8 cellular contexts compared by ENCODE assay signal in the genomic region with DNA sequence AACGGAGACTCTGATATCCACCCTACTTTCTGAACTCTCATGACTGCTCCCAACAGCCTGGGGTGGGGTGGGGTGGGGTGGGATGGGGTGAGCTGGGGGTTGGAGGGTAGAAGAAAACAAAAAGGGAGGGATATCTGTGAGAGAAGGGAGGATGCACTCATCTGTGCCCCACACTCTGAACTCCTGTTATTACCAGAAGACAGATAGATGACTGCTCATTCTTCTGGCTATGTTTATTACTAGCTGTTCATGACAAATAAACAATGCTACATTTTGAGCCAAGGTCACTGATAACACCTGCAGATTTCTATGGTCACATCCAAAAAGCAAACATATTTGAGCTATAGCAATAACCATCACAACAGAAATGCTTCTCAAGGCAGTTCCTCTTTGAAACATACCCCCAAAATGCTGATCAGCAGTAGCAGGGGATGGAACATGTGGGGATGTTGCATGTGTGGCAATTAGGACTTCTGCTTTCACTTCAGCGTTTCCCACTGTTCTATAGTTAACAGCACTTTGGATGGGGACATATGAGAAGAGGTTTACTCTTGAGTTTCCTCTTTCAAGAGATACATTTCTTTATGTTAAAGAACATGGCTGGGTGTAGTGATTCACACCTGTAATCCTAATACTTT. TPM values are rescaled to one million over a fixed set of nuclear protein-coding genes. Genes with fewer than 3 reads are reported as not detected.
DNase-seq lines count a peak whose midpoint lies in the region; ATAC-seq and TF ChIP-seq lines count a peak whose summit lies in the region.

No MANE protein-coding gene starts in this region.

- intact Hi-C loops in activated CD4-positive, alpha-beta T cell treated with anti-CD3 and anti-CD28 coated beads, Interleukin-2, amount 10 ng/mL, durations not matched to agents 24 days and 14 days (cut with micrococcal nuclease): loop anchor here (1.0 to 2.0 kb wide), 2 partner anchors 10 to 17 kb away; no protein-coding TSS in a partner anchor
- intact Hi-C loops in activated CD8-positive, alpha-beta T cell treated with anti-CD3 and anti-CD28 coated beads for 36 hours (cut with micrococcal nuclease): loop anchor here (5.0 kb wide), 1 partner anchor 57 kb away; the partner anchor contains the start of gene WASF2
- intact Hi-C loops in right lobe of liver (cut with DNase I): no loop called here

- no peaks in the 10 kb centered on the region for H3K9me3 Mint-ChIP-seq in activated CD4-positive, alpha-beta T cell treated with anti-CD3 and anti-CD28 coated beads, Interleukin-2, amount 10 ng/mL, durations not matched to agents 24 days and 14 days
- no peaks in the 10 kb centered on the region for H3K9me3 Mint-ChIP-seq in activated CD8-positive, alpha-beta T cell treated with anti-CD3 and anti-CD28 coated beads for 36 hours

- 54% methylated on average over 2 of the region's 2 CpGs for WGBS in right lobe of liver (ENCODE audit: insufficient coverage, low coverage, low lambda C conversion rate, missing lambda C conversion rate)
- WGBS in tibial nerve, 2 donors: 52 to 57% methylated on average over 2 of the region's 2 CpGs

- H3K36me3 Mint-ChIP-seq in activated CD4-positive, alpha-beta T cell treated with anti-CD3 and anti-CD28 coated beads, Interleukin-2, amount 10 ng/mL, durations not matched to agents 24 days and 14 days (ENCODE audit: low read depth): peaks cover 14% of the 10 kb centered on the region
- peaks cover 10% of the 10 kb centered on the region for H3K36me3 Mint-ChIP-seq in activated CD8-positive, alpha-beta T cell treated with anti-CD3 and anti-CD28 coated beads for 36 hours (ENCODE audit: low read depth)

- no peak for TF ChIP-seq CTCF in activated CD8-positive, alpha-beta T cell treated with anti-CD3 and anti-CD28 coated beads for 36 hours (IDR thresholded peaks at IDR 0.05)
- TF ChIP-seq CTCF in right lobe of liver (IDR thresholded peaks at IDR 0.05) (no peak), tibial nerve (IDR thresholded peaks at IDR 0.05) (no peak)

- no peaks in the 10 kb centered on the region for H3K27me3 ChIP-seq in right lobe of liver
- no peaks in the 10 kb centered on the region for H3K27me3 ChIP-seq in tibial nerve

- DNase-seq in activated CD4-positive, alpha-beta T cell treated with anti-CD3 and anti-CD28 coated beads, Interleukin-2, amount 10 ng/mL, durations not matched to agents 24 days and 14 days: no peak
- DNase-seq in activated CD4-positive, alpha-beta T cell treated with anti-CD3 and anti-CD28 coated beads for 1 hour: no peak
- DNase-seq in activated CD8-positive, alpha-beta T cell treated with anti-CD3 and anti-CD28 coated beads for 36 hours: no peak
- DNase-seq in right lobe of liver (no peak), tibial nerve (ENCODE audit: low spot score in 2 of 2) (no peak), NCI-H1105 treated with DMSO at 0.1 percent for 48 hours (lab: John Stamatoyannopoulos, UW) (no peak), HUDEP-2 (lab: John Stamatoyannopoulos, UW; ENCODE audit: unreplicated experiment in 76 of 76) (no peak)
- no peak for DNase-seq in NK-92 treated with Interleukin-12 subunit alpha and Interleukin-12 subunit beta, amount 100 ng/mL, for 24 hours (lab: John Stamatoyannopoulos, UW)

- CTCF ChIA-PET in activated CD8-positive, alpha-beta T cell treated with anti-CD3 and anti-CD28 coated beads for 36 hours (lab: Charles Lee): interaction anchor here (1.6 to 3.0 kb wide), 4 partner anchors 11 to 227 kb away, joined by 5 to 11 read pairs (median 6); no protein-coding TSS in a partner anchor

- no peak overlapping the region for H3K4me3 ChIP-seq in right lobe of liver
- H3K4me3 ChIP-seq in tibial nerve: peak overlapping the region in 1 of 4 donors; percentile 7

- peaks cover 0 to 29% (median 6%) of the 10 kb centered on the region in 4 donors for H3K4me1 ChIP-seq in right lobe of liver
- peaks cover 0 to 94% (median 78%) of the 10 kb centered on the region in 4 donors for H3K4me1 ChIP-seq in tibial nerve

- peak; percentile 11 for ATAC-seq in activated CD8-positive, alpha-beta T cell treated with anti-CD3 and anti-CD28 coated beads for 36 hours
- peak; percentile 50 to 69 (median 55) for ATAC-seq in right lobe of liver

- H3K27ac ChIP-seq in right lobe of liver: peak overlapping the region in 1 of 3 donors; percentile 3
- peak overlapping the region in 3 of 4 donors; percentile 58 to 90 (median 76) for H3K27ac ChIP-seq in tibial nerve

- H3K4me3 Mint-ChIP-seq in activated CD4-positive, alpha-beta T cell treated with anti-CD3 and anti-CD28 coated beads, Interleukin-2, amount 10 ng/mL, durations not matched to agents 24 days and 14 days: peak overlapping the region; percentile 68
- no peak overlapping the region for H3K4me3 Mint-ChIP-seq in activated CD8-positive, alpha-beta T cell treated with anti-CD3 and anti-CD28 coated beads for 36 hours

- POLR2A ChIA-PET in activated CD8-positive, alpha-beta T cell treated with anti-CD3 and anti-CD28 coated beads for 36 hours (lab: Charles Lee): interaction anchor here (1.7 to 1.8 kb wide), 2 partner anchors 10 to 15 kb away, joined by 3 to 4 read pairs; no protein-coding TSS in a partner anchor

- H3K27ac Mint-ChIP-seq in activated CD4-positive, alpha-beta T cell treated with anti-CD3 and anti-CD28 coated beads, Interleukin-2, amount 10 ng/mL, durations not matched to agents 24 days and 14 days: peak overlapping the region; percentile 80
- peak overlapping the region; percentile 71 for H3K27ac Mint-ChIP-seq in activated CD8-positive, alpha-beta T cell treated with anti-CD3 and anti-CD28 coated beads for 36 hours

- peaks cover 67% of the 10 kb centered on the region for H3K4me1 Mint-ChIP-seq in activated CD4-positive, alpha-beta T cell treated with anti-CD3 and anti-CD28 coated beads, Interleukin-2, amount 10 ng/mL, durations not matched to agents 24 days and 14 days
- H3K4me1 Mint-ChIP-seq in activated CD8-positive, alpha-beta T cell treated with anti-CD3 and anti-CD28 coated beads for 36 hours (ENCODE audit: low read depth): peaks cover 79% of the 10 kb centered on the region

- no peaks in the 10 kb centered on the region for H3K9me3 ChIP-seq in right lobe of liver
- H3K9me3 ChIP-seq in tibial nerve: no peaks in the 10 kb centered on the region

- no peak for TF ChIP-seq POLR2A in right lobe of liver (IDR thresholded peaks at IDR 0.05)
- no peak for TF ChIP-seq POLR2A in tibial nerve (IDR thresholded peaks at IDR 0.05)

- TF ChIP-seq EP300 in tibial nerve (IDR thresholded peaks at IDR 0.05): peak in 1 of 2 donors; percentile 79

- H3K36me3 ChIP-seq in right lobe of liver (no peaks in the 10 kb centered on the region), tibial nerve (peaks cover 0 to under 1% (median 0%) of the 10 kb centered on the region in 3 donors)

- no peaks in the 10 kb centered on the region for H3K27me3 Mint-ChIP-seq in activated CD4-positive, alpha-beta T cell treated with anti-CD3 and anti-CD28 coated beads, Interleukin-2, amount 10 ng/mL, durations not matched to agents 24 days and 14 days
- no peaks in the 10 kb centered on the region for H3K27me3 Mint-ChIP-seq in activated CD8-positive, alpha-beta T cell treated with anti-CD3 and anti-CD28 coated beads for 36 hours

RNA-seq across cellular contexts. Expression of gene GPR3, which starts 43.3 kb away (rescaled TPM):
- total RNA-seq in activated CD4-positive, alpha-beta T cell treated with anti-CD3 and anti-CD28 coated beads, Interleukin-2, amount 10 ng/mL, durations not matched to agents 24 days and 14 days: 3.3 TPM in 2 replicates
- 1 to 10 TPM; 1.1 to 1.7 TPM for total RNA-seq in activated CD8-positive, alpha-beta T cell treated with anti-CD3 and anti-CD28 coated beads for 36 hours
- under 1 TPM in 2 of 6 experiments, not detected in 4; 0.19 to 0.43 TPM for total RNA-seq in right lobe of liver
- not detected for total RNA-seq in tibial nerve

RNA-seq across cellular contexts. Expression of gene CD164L2, which starts 52.6 kb away (rescaled TPM):
- not detected in 2 replicates for total RNA-seq in activated CD4-positive, alpha-beta T cell treated with anti-CD3 and anti-CD28 coated beads, Interleukin-2, amount 10 ng/mL, durations not matched to agents 24 days and 14 days
- not detected for total RNA-seq in activated CD8-positive, alpha-beta T cell treated with anti-CD3 and anti-CD28 coated beads for 36 hours
- under 1 TPM in 1 of 6 experiments, not detected in 5; 0.86 TPM for total RNA-seq in right lobe of liver
- total RNA-seq in tibial nerve: not detected

RNA-seq across cellular contexts. Expression of gene WASF2, which starts 54.3 kb away (rescaled TPM):
- total RNA-seq in activated CD4-positive, alpha-beta T cell treated with anti-CD3 and anti-CD28 coated beads, Interleukin-2, amount 10 ng/mL, durations not matched to agents 24 days and 14 days: 109 TPM in 2 replicates
- total RNA-seq in activated CD8-positive, alpha-beta T cell treated with anti-CD3 and anti-CD28 coated beads for 36 hours: 100 to 1,000 TPM; 108 to 111 TPM
- total RNA-seq in right lobe of liver (10 to 100 TPM; 18.4 to 38.1 (median 26.5) TPM), tibial nerve (10 to 100 TPM; 74.9 to 95.9 (median 83.4) TPM)

Comparison
In these comparisons a context has a peak if more than half of its experiments do, and no peak if none do; other contexts are left out.
1. intact Hi-C loops: an anchor here in activated CD4-positive, alpha-beta T cell treated with anti-CD3 and anti-CD28 coated beads, Interleukin-2, amount 10 ng/mL, durations not matched to agents 24 days and 14 days (1.0 to 2.0 kb wide) and activated CD8-positive, alpha-beta T cell treated with anti-CD3 and anti-CD28 coated beads for 36 hours (5.0 kb wide); none called in right lobe of liver.